In the genomic region with DNA sequence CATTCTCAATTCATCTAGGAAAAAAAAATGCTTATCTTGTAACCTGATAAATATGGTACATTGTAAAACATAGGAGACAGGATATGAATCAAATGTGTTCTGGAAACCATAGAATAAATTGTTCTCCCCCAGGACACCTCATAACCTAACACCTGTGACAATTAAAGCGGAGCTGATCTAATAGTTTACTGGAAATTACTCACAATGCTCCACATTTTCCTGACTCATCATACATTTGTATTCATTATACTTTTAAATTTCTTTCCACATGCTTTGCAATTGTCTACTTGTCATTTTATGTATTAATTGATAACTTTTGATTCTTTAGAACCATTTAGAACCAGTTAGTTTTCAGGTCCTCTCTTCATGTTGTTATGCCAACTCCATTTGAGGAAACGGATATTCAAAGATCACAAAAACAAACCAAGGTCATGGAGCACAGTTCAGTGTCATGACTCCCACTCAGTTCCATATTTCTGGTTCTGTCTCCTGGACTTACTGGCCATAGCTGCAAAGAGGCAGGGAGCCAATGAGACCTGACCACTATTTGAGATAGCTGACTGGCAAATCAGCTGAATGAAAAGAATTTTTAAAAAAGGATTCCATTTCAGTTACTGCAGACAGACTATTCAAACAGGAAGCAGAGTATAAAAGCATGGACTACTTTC, we compare ENCODE assay signal across 17 cellular contexts.
A peak's percentile ranks its signal among the peaks of the same experiment; 100 is the strongest.
DNase-seq lines count a peak whose midpoint lies in the region; ATAC-seq, FAIRE-seq and TF ChIP-seq lines count a peak whose summit lies in the region.
"Had no signal": no experiment of that assay in that cellular context is flagged by ENCODE, and none has a peak within 500 bp of the region (broad histone marks: within the 10 kb centered on the region; RNA-seq: fewer than 3 reads in every experiment).

No MANE protein-coding gene starts in this region.

- peak overlapping the region; percentile 31 for H3K4me2 ChIP-seq in keratinocyte (ENCODE audit: control insufficient read depth, extremely low read depth, insufficient read depth, low read depth, low read length)

- peak; percentile 74 for FAIRE-seq in keratinocyte (lab: Jason Lieb, UNC)
- FAIRE-seq: H1, pancreas had no signal

- ATAC-seq in right cardiac atrium = peak; percentile 25 to 50
- no peak for ATAC-seq in Right ventricle myocardium inferior
- ATAC-seq in HG02981 (IDR thresholded peaks at IDR 0.05; ENCODE audit: unreplicated experiment) = no peak
- ATAC-seq in HG03521 (IDR thresholded peaks at IDR 0.05; ENCODE audit: unreplicated experiment) = no peak
- ATAC-seq: pancreas had no signal

- TF ChIP-seq CTCF in cardiac fibroblast (IDR thresholded peaks at IDR 0.05; ENCODE audit: low read depth, low read length) (no peak), keratinocyte (optimal IDR thresholded peaks at IDR 0.05 in 1 of 3, IDR thresholded peaks at IDR 0.05 in 1 of 3, conservative IDR thresholded peaks at IDR 0.05 in 1 of 3; ENCODE audit: extremely low read depth in 1 of 3, insufficient read depth in 2 of 3, low read length in 3 of 3) (no peak)

- H3K27ac ChIP-seq in right cardiac atrium (ENCODE audit: low read length) (no peak overlapping the region), keratinocyte (ENCODE audit: control insufficient read depth, insufficient read depth, low read length) (peak overlapping the region; percentile 7)
- H3K27ac ChIP-seq: pancreas had no signal

- H3K9me1 ChIP-seq in keratinocyte (ENCODE audit: control insufficient read depth, extremely low read depth, insufficient read depth, low read length) = no peaks in the 10 kb centered on the region

- no peak overlapping the region for H3K4me3 ChIP-seq in right cardiac atrium (ENCODE audit: low read length)
- no peak overlapping the region for H3K4me3 ChIP-seq in cardiac fibroblast (replicated peaks in 1 of 2; ENCODE audit: low read depth in 2 of 2, low read length in 2 of 2)
- H3K4me3 ChIP-seq in keratinocyte (ENCODE audit: control insufficient read depth in 2 of 3, extremely low read depth in 1 of 3, insufficient read depth in 2 of 3, low read depth in 1 of 3, low read length in 3 of 3) = no peak overlapping the region
- H3K4me3 ChIP-seq: pancreas had no signal

- H3K4me1 ChIP-seq in right cardiac atrium (ENCODE audit: control insufficient read depth, insufficient read depth, low read length) (peaks cover 1% of the 10 kb centered on the region), keratinocyte (ENCODE audit: control insufficient read depth, extremely low read depth, insufficient read depth, low read length) (peaks cover 16% of the 10 kb centered on the region)
- H3K4me1 ChIP-seq: pancreas had no signal

- H3K36me3 ChIP-seq in keratinocyte (ENCODE audit: control insufficient read depth in 2 of 2, extremely low read depth in 1 of 2, insufficient read depth in 2 of 2, low read length in 2 of 2) = no peaks in the 10 kb centered on the region
- H3K36me3 ChIP-seq: pancreas had no signal

- WGBS in right cardiac atrium = 62% methylated on average over 2 of the region's 2 CpGs

- no peaks in the 10 kb centered on the region for H3K79me2 ChIP-seq in keratinocyte (ENCODE audit: control insufficient read depth, insufficient read depth, low read length)

- H3K27me3 ChIP-seq in right cardiac atrium (ENCODE audit: control insufficient read depth, insufficient read depth) = no peaks in the 10 kb centered on the region
- H3K27me3 ChIP-seq in keratinocyte (ENCODE audit: control insufficient read depth, extremely low read depth, insufficient read depth, low read length) = no peaks in the 10 kb centered on the region
- H3K27me3 ChIP-seq: pancreas had no signal

- DNase-seq in right cardiac atrium (peak in 1 of 3 donors; percentile 13), Right ventricle myocardium inferior (ENCODE audit: missing footprints) (no peak), cardiac fibroblast (ENCODE audit: low read depth in 2 of 2) (peak; percentile 71 to 72), keratinocyte (ENCODE audit: low read depth, low spot score) (no peak), NCI-H2029 (lab: John Stamatoyannopoulos, UW) (no peak)
- DNase-seq in effector CD4-positive, alpha-beta T cell = no peak
- DNase-seq: activated CD4-positive, alpha-beta T cell treated with anti-CD3 and anti-CD28 coated beads for 1 hour; activated CD8-positive, alpha-beta memory T cell treated with anti-CD3 and anti-CD28 coated beads, Interleukin-2, amount 50 U/mL, for 48 hours; activated naive CD4-positive, alpha-beta T cell treated with Interleukin-2 at 50 U/mL for 16 hours; CD4-positive, alpha-beta T cell; DMS79 treated with DMSO at 0.1 percent for 48 hours; islet precursor cell; NCI-H774; pancreas had no signal

- H3K9me3 ChIP-seq in right cardiac atrium (ENCODE audit: control insufficient read depth, low read length) = no peaks in the 10 kb centered on the region
- no peaks in the 10 kb centered on the region for H3K9me3 ChIP-seq in keratinocyte (ENCODE audit: control insufficient read depth, low read depth, low read length)
- H3K9me3 ChIP-seq: pancreas had no signal

- no peaks in the 10 kb centered on the region for H4K20me1 ChIP-seq in keratinocyte (ENCODE audit: control insufficient read depth, extremely low read depth, insufficient read depth, low read length)

- H2AFZ ChIP-seq in keratinocyte (ENCODE audit: control insufficient read depth, low read length) = peak overlapping the region; percentile 69

- H3K9ac ChIP-seq in keratinocyte (ENCODE audit: control insufficient read depth, extremely low read depth, insufficient read depth, low read length) = no peak overlapping the region

- intact Hi-C loops in right cardiac atrium (cut with DNase I) = no loop called here
- intact Hi-C loops in Right ventricle myocardium inferior (cut with DNase I) = no loop called here

- dilution Hi-C loops in keratinocyte (cut with MboI; ENCODE audit: extremely low pct_ligation_motif_present, low sequenced_read_pairs) = no loop called here

Comparison
In these comparisons a context has a peak if more than half of its experiments do, and no peak if none do; other contexts are left out.
1. ATAC-seq: peak in right cardiac atrium (2 of 2); none in Right ventricle myocardium inferior (single experiment), HG02981 (single experiment) and HG03521 (single experiment).
2. DNase-seq: peak in cardiac fibroblast (2 of 2); none in Right ventricle myocardium inferior (single experiment), keratinocyte (single experiment), NCI-H2029 (single experiment) and effector CD4-positive, alpha-beta T cell (single experiment).